19 cellular contexts compared by ENCODE assay signal in genomic region chrX:128287693-128288092, GRCh38.
DNase-seq lines count a peak whose midpoint lies in the region; FAIRE-seq and TF ChIP-seq lines count a peak whose summit lies in the region.
"Had no signal": no experiment of that assay in that cellular context is flagged by ENCODE, and none has a peak within 500 bp of the region (broad histone marks: within the 10 kb centered on the region; RNA-seq: fewer than 3 reads in every experiment).

No MANE protein-coding gene starts in this region.

- no peak overlapping the region for H3K4me3 Mint-ChIP-seq in H9
- H3K4me3 Mint-ChIP-seq: B cell; CD4-positive, alpha-beta T cell; HFFc6 had no signal

- DNase-seq in H9 (no peak), MG63 (peak; percentile 0), RCC 7860 (ENCODE audit: low spot score) (peak; percentile 42), urothelium cell line (ENCODE audit: low spot score) (peak; percentile 1), NCI-H446 treated with DMSO at 0.1 percent for 48 hours (lab: John Stamatoyannopoulos, UW) (no peak), GM23248 (no peak), NCI-H774 (lab: John Stamatoyannopoulos, UW) (no peak)
- DNase-seq: ACHN; C1 segment of cervical spinal cord; CD4-positive, alpha-beta T cell; DMS79; HCEC 1CT; HFFc6 had no signal

- H3K36me3 ChIP-seq in MG63 (no peaks in the 10 kb centered on the region), GM23248 (ENCODE audit: low read depth) (no peaks in the 10 kb centered on the region)

- no peak overlapping the region for H2BK20ac ChIP-seq in H9 (ENCODE audit: low read depth, low read length, poor library complexity, severe bottlenecking)

- H3K23ac ChIP-seq in H9 (ENCODE audit: insufficient read length, low read depth, low read length): no peak overlapping the region

- no peaks in the 10 kb centered on the region for H4K20me1 ChIP-seq in H9 (ENCODE audit: control insufficient read depth, insufficient read depth, insufficient read length)
- no peaks in the 10 kb centered on the region for H4K20me1 ChIP-seq in GM23248 (ENCODE audit: insufficient read depth)

- H3K4me1 Mint-ChIP-seq in H9: no peaks in the 10 kb centered on the region
- H3K4me1 Mint-ChIP-seq: B cell had no signal

- H4K91ac ChIP-seq in H9 (ENCODE audit: insufficient read length, low read depth, low read length): no peak overlapping the region

- H2BK120ac ChIP-seq in H9 (ENCODE audit: low read depth, low read length, poor library complexity, severe bottlenecking): no peak overlapping the region

- H2AK5ac ChIP-seq in H9 (ENCODE audit: insufficient read length, low read length): no peak overlapping the region

- H3K27me3 ChIP-seq in H9 (ENCODE audit: insufficient read depth, low read length) (no peaks in the 10 kb centered on the region), MG63 (no peaks in the 10 kb centered on the region), GM23248 (replicated peaks; ENCODE audit: insufficient read depth) (no peaks in the 10 kb centered on the region)

- peaks cover 26 to 63% of the 10 kb centered on the region in 2 experiments for H3K9me3 Mint-ChIP-seq in H9
- H3K9me3 Mint-ChIP-seq: CD4-positive, alpha-beta T cell had no signal

- no peaks in the 10 kb centered on the region for H3K79me1 ChIP-seq in H9 (ENCODE audit: insufficient read depth, low read depth, low read length, poor library complexity, severe bottlenecking)

- H4K5ac ChIP-seq in H9 (ENCODE audit: insufficient read length, low read depth, low read length): no peak overlapping the region

- no peak overlapping the region for H3K14ac ChIP-seq in H9 (ENCODE audit: insufficient read depth, low read length)

- no peaks in the 10 kb centered on the region; a peak in 1 of 7 replicates for H3K36me3 Mint-ChIP-seq in H9 (ENCODE audit: insufficient read depth in 1 of 3, low read depth in 3 of 3)

- no peak overlapping the region for H4K8ac ChIP-seq in H9 (replicated peaks; ENCODE audit: insufficient read length, low read depth, low read length)

- no peak overlapping the region for H2BK5ac ChIP-seq in H9 (ENCODE audit: insufficient read length, low read length)

- H3K9me2 ChIP-seq in GM23248 (ENCODE audit: insufficient read depth): no peaks in the 10 kb centered on the region

- no peak overlapping the region for H3K18ac ChIP-seq in H9 (ENCODE audit: insufficient read length, low read depth, low read length)

- H3K79me2 ChIP-seq in H9 (ENCODE audit: insufficient read depth, low read length) (no peaks in the 10 kb centered on the region), GM23248 (ENCODE audit: insufficient read depth) (no peaks in the 10 kb centered on the region)

- no peak overlapping the region for H3K4me3 ChIP-seq in MG63
- H3K4me3 ChIP-seq in GM23248: no peak overlapping the region
- H3K4me3 ChIP-seq: GM12878, K562 had no signal

- no peak overlapping the region for H2BK15ac ChIP-seq in H9 (ENCODE audit: low read depth, low read length)

- H3K27ac ChIP-seq in H9 (ENCODE audit: insufficient read length, low read depth, low read length): no peak overlapping the region
- H3K27ac ChIP-seq in GM23248: no peak overlapping the region
- H3K27ac ChIP-seq: HL-60 had no signal

- FAIRE-seq in RCC 7860 (lab: Jason Lieb, UNC): peak; percentile 71
- FAIRE-seq in urothelium cell line (lab: Jason Lieb, UNC): no peak
- FAIRE-seq: GM12878, GM18507, H1, K562 had no signal

- H3K56ac ChIP-seq in H9 (ENCODE audit: insufficient read length, low read depth, low read length): no peak overlapping the region

- H3K9ac ChIP-seq in H9 (ENCODE audit: extremely low read depth, insufficient read length, low read length) (no peak overlapping the region), GM23248 (no peak overlapping the region)

- in situ Hi-C loops in GM23248 (cut with MboI): no loop called here

- peak overlapping the region in 2 of 3 experiments; percentile 22 to 24; a peak in 2 of 7 replicates for H3K27ac Mint-ChIP-seq in H9
- H3K27ac Mint-ChIP-seq: B cell; CD4-positive, alpha-beta T cell; HFFc6 had no signal

- H2AFZ ChIP-seq in H9 (ENCODE audit: low read length) (no peak overlapping the region), GM23248 (no peak overlapping the region)

- H3K4me2 ChIP-seq in H9 (ENCODE audit: insufficient read depth, insufficient read length, low read length): no peak overlapping the region
- H3K4me2 ChIP-seq in GM23248 (ENCODE audit: unreplicated experiment): no peak overlapping the region

- no peak overlapping the region for H3K4ac ChIP-seq in H9 (ENCODE audit: low read depth, low read length)

- TF ChIP-seq CTCF in H9 (conservative IDR thresholded peaks at IDR 0.05): no peak

- H3K27me3 Mint-ChIP-seq in H9 (ENCODE audit: low read depth): no peaks in the 10 kb centered on the region
- H3K27me3 Mint-ChIP-seq: B cell; CD4-positive, alpha-beta T cell had no signal

- H2BK12ac ChIP-seq in H9 (ENCODE audit: insufficient read length, low read depth, low read length): no peak overlapping the region

- H3F3A ChIP-seq in GM23248 (ENCODE audit: insufficient read depth): no peaks in the 10 kb centered on the region

- H3K4me1 ChIP-seq in H9 (ENCODE audit: insufficient read depth, low read length) (no peaks in the 10 kb centered on the region), GM23248 (ENCODE audit: insufficient read depth) (no peaks in the 10 kb centered on the region)

- WGBS in H9 (ENCODE audit: extremely low coverage, insufficient read length, low lambda C conversion rate): no CpG with 5 or more reads among the region's 1 CpG
- WGBS in GM23248 (ENCODE audit: low coverage in 1 of 2, low lambda C conversion rate in 2 of 2, missing lambda C conversion rate in 2 of 2), 2 experiments: 22 to 82% methylated on average over 1 of the region's 1 CpG

- H3T11ph ChIP-seq in H9 (ENCODE audit: low read length): no peak overlapping the region

- H3K9me3 ChIP-seq in H9 (ENCODE audit: control insufficient read depth, low read depth, low read length) (no peaks in the 10 kb centered on the region), MG63 (no peaks in the 10 kb centered on the region), GM23248 (ENCODE audit: low read depth) (no peaks in the 10 kb centered on the region)

- no peaks in the 10 kb centered on the region for H3K23me2 ChIP-seq in H9 (ENCODE audit: insufficient read length, low read depth, low read length, poor library complexity, severe bottlenecking)

Comparison
In these comparisons a context has a peak if more than half of its experiments do, and no peak if none do; other contexts are left out.
1. DNase-seq: peak in MG63 (single experiment), RCC 7860 (single experiment) and urothelium cell line (single experiment); none in H9 (single experiment), NCI-H446 treated with DMSO at 0.1 percent for 48 hours (single experiment), GM23248 (single experiment) and NCI-H774 (single experiment).